In the genomic region with DNA sequence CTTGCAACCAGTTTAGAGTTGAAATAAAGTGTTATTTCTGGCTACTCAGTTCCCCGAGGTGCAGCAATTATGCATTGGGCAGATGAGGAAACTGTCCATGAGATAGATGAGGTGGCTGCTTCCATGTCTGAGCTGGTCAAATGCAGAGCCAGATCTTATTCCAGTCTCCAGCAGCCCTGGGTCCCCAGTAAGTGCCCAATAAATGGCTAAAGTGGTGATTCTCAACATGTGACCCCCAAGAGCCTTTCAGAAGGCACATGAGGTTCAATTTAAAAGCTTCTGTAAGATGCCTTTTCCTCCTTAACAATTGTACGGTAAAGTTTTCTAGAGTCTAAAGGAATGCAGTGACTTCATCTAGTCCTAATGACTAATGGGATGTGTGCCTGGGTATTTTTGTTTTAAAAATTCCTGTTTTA, we compare ENCODE assay signal across 8 cellular contexts. TPM values are rescaled to one million over a fixed set of nuclear protein-coding genes. Genes with fewer than 3 reads are reported as not detected.
DNase-seq lines count a peak whose midpoint lies in the region; ATAC-seq, FAIRE-seq and TF ChIP-seq lines count a peak whose summit lies in the region.

No MANE protein-coding gene starts in this region.

- no peaks in the 10 kb centered on the region for H3K79me2 ChIP-seq in mesendoderm (ENCODE audit: control insufficient read depth, insufficient read depth, low read length)

- no peak overlapping the region for H2AK5ac ChIP-seq in mesendoderm (ENCODE audit: low read length)

- no peak overlapping the region for H3K4ac ChIP-seq in mesendoderm (ENCODE audit: low read depth, low read length)

- H3K9me3 Mint-ChIP-seq in CD8-positive, alpha-beta T cell = no peaks in the 10 kb centered on the region
- H3K9me3 Mint-ChIP-seq in activated naive CD8-positive, alpha-beta T cell treated with anti-CD3 and anti-CD28 coated beads for 36 hours = no peaks in the 10 kb centered on the region

- H2BK120ac ChIP-seq in mesendoderm (ENCODE audit: low read depth, low read length) = no peak overlapping the region

- H3K27me3 Mint-ChIP-seq in CD8-positive, alpha-beta T cell (ENCODE audit: low read depth) = no peaks in the 10 kb centered on the region
- H3K27me3 Mint-ChIP-seq in activated naive CD8-positive, alpha-beta T cell treated with anti-CD3 and anti-CD28 coated beads for 36 hours = no peaks in the 10 kb centered on the region

- peaks cover 4% of the 10 kb centered on the region for H3K36me3 ChIP-seq in CD8-positive, alpha-beta T cell (ENCODE audit: insufficient read depth, low read length)
- H3K36me3 ChIP-seq in adipocyte (ENCODE audit: control insufficient read depth, insufficient read depth, low read length, severe bottlenecking) (peaks cover 4% of the 10 kb centered on the region), mesendoderm (ENCODE audit: control insufficient read depth, insufficient read depth, low read length) (no peaks in the 10 kb centered on the region)

- no peaks in the 10 kb centered on the region for H3K79me1 ChIP-seq in mesendoderm (ENCODE audit: low read length)

- no peak for FAIRE-seq in GM12891 (lab: Jason Lieb, UNC)

- no peak for TF ChIP-seq POLR2A in GM12891 (IDR thresholded peaks at IDR 0.05; ENCODE audit: low read depth, low read length)

- no peak overlapping the region for H3K4me3 Mint-ChIP-seq in CD8-positive, alpha-beta T cell
- H3K4me3 Mint-ChIP-seq in activated naive CD8-positive, alpha-beta T cell treated with anti-CD3 and anti-CD28 coated beads for 36 hours = no peak overlapping the region

- no peak overlapping the region for H3K23ac ChIP-seq in mesendoderm (ENCODE audit: low read length)

- no peak overlapping the region for H2BK15ac ChIP-seq in mesendoderm (replicated peaks; ENCODE audit: low read depth)

- intact Hi-C loops in CD8-positive, alpha-beta T cell (cut with DNase I, micrococcal nuclease) = loop anchor here (1.0 to 2.0 kb wide), 4 partner anchors 18 to 294 kb away; a partner anchor contains a TSS

- DNase-seq in CD8-positive, alpha-beta T cell = no peak
- DNase-seq in adipocyte (ENCODE audit: low read depth) (peak; percentile 68), mesendoderm (no peak), activated T-cell treated with anti-CD3 and anti-CD28 coated beads for 4 hours (no peak), GM10266 (ENCODE audit: extremely low spot score) (no peak), GM12891 (ENCODE audit: insufficient read length, low spot score) (no peak)
- no peak for DNase-seq in activated naive CD8-positive, alpha-beta T cell treated with anti-CD3 and anti-CD28 coated beads for 36 hours

- peak overlapping the region; percentile 2 for H3K56ac ChIP-seq in mesendoderm (ENCODE audit: low read length)

- TF ChIP-seq CTCF in CD8-positive, alpha-beta T cell (IDR thresholded peaks at IDR 0.05) = peak; percentile 34
- no peak for TF ChIP-seq CTCF in GM10266 (IDR thresholded peaks at IDR 0.05; ENCODE audit: control insufficient read depth, insufficient read depth, low read depth, missing control alignments)

- no peak overlapping the region for H4K5ac ChIP-seq in mesendoderm (ENCODE audit: low read length)

- H3K36me3 Mint-ChIP-seq in CD8-positive, alpha-beta T cell = peaks cover 70% of the 10 kb centered on the region
- H3K36me3 Mint-ChIP-seq in activated naive CD8-positive, alpha-beta T cell treated with anti-CD3 and anti-CD28 coated beads for 36 hours = peaks cover 16% of the 10 kb centered on the region

- no peak overlapping the region for H3K4me2 ChIP-seq in mesendoderm (ENCODE audit: low read length)

- H4K8ac ChIP-seq in mesendoderm (ENCODE audit: low read depth, low read length) = no peak overlapping the region

- H3K9me3 ChIP-seq in CD8-positive, alpha-beta T cell (ENCODE audit: low read length) = no peaks in the 10 kb centered on the region
- no peaks in the 10 kb centered on the region for H3K9me3 ChIP-seq in adipocyte (ENCODE audit: control insufficient read depth, low read length)

- CTCF ChIA-PET in CD8-positive, alpha-beta T cell (lab: Charles Lee) = interaction anchor here (0.8 to 4.0 kb wide), 10 partner anchors 10 to 343 kb away, joined by 3 to 49 read pairs (median 6); a partner anchor contains a TSS

- H3K27me3 ChIP-seq in CD8-positive, alpha-beta T cell (ENCODE audit: insufficient read depth, low read length) = no peaks in the 10 kb centered on the region
- no peaks in the 10 kb centered on the region for H3K27me3 ChIP-seq in adipocyte (replicated peaks; ENCODE audit: control insufficient read depth, insufficient read depth, low read length)
- no peaks in the 10 kb centered on the region for H3K27me3 ChIP-seq in mesendoderm (ENCODE audit: insufficient read depth, low read length, poor library complexity)

- no peak overlapping the region for H3K27ac Mint-ChIP-seq in CD8-positive, alpha-beta T cell
- no peak overlapping the region for H3K27ac Mint-ChIP-seq in activated naive CD8-positive, alpha-beta T cell treated with anti-CD3 and anti-CD28 coated beads for 36 hours

- no peak overlapping the region for H3K18ac ChIP-seq in mesendoderm (ENCODE audit: low read length)

- no peak overlapping the region for H2BK5ac ChIP-seq in mesendoderm (ENCODE audit: low read length)

- H3K27ac ChIP-seq in CD8-positive, alpha-beta T cell (ENCODE audit: low read depth, low read length) = no peak overlapping the region
- no peak overlapping the region for H3K27ac ChIP-seq in mesendoderm (ENCODE audit: low read depth, low read length)

- H3K4me1 ChIP-seq in CD8-positive, alpha-beta T cell (ENCODE audit: insufficient read depth, low read length) = peaks cover 19% of the 10 kb centered on the region
- H3K4me1 ChIP-seq in adipocyte (ENCODE audit: control insufficient read depth, insufficient read depth, low read length) = peaks cover 89% of the 10 kb centered on the region
- H3K4me1 ChIP-seq in mesendoderm (ENCODE audit: control insufficient read depth, low read depth, low read length) = peaks cover 11% of the 10 kb centered on the region

- WGBS in mesendoderm (ENCODE audit: extremely low coverage, insufficient coverage, low lambda C conversion rate) = no CpG with 5 or more reads among the region's 2 CpGs

- H3K4me1 Mint-ChIP-seq in CD8-positive, alpha-beta T cell (ENCODE audit: low read depth) = peaks cover 23% of the 10 kb centered on the region
- peaks cover 18% of the 10 kb centered on the region for H3K4me1 Mint-ChIP-seq in activated naive CD8-positive, alpha-beta T cell treated with anti-CD3 and anti-CD28 coated beads for 36 hours

- no peak for ATAC-seq in CD8-positive, alpha-beta T cell
- peak; percentile 10 for ATAC-seq in HG02571 (IDR thresholded peaks at IDR 0.05; ENCODE audit: unreplicated experiment)

- no peak overlapping the region for H3K4me3 ChIP-seq in CD8-positive, alpha-beta T cell (ENCODE audit: low read depth, low read length)
- H3K4me3 ChIP-seq in adipocyte (ENCODE audit: low read length) = peak overlapping the region; percentile 58
- H3K4me3 ChIP-seq in mesendoderm (ENCODE audit: low read length) = no peak overlapping the region

- H3K9ac ChIP-seq in adipocyte (ENCODE audit: low read length) (peak overlapping the region; percentile 85), mesendoderm (ENCODE audit: low read length) (peak overlapping the region; percentile 3)

- POLR2A ChIA-PET in CD8-positive, alpha-beta T cell (lab: Charles Lee) = interaction anchor here (1.2 kb wide), 1 partner anchor 15 kb away, joined by 3 read pairs; no protein-coding TSS in a partner anchor

TF ChIP-seq in GM12891, 5 proteins besides CTCF, POLR2A, EP300 and RAD21:
- TF ChIP-seq POLR2AphosphoS5 (IDR thresholded peaks at IDR 0.05; ENCODE audit: low read depth, low read length) (no peak), POU2F2 (IDR thresholded peaks at IDR 0.05; ENCODE audit: low read depth, low read length) (no peak), TAF1 (IDR thresholded peaks at IDR 0.05; ENCODE audit: low read depth, low read length) (no peak), PAX5 (IDR thresholded peaks at IDR 0.05; ENCODE audit: insufficient read depth, low read length, severe bottlenecking) (no peak), SPI1 (IDR thresholded peaks at IDR 0.05; ENCODE audit: low read depth, low read length) (no peak)

RNA-seq across cellular contexts. Expression of a gene that starts 17.5 kb away (rescaled TPM):
- total RNA-seq in CD8-positive, alpha-beta T cell = 10 to 100 TPM; 12.6 to 13.2 TPM
- 143 TPM for polyA plus RNA-seq in mesendoderm (2013, experiment 1 of 2)
- polyA plus RNA-seq in mesendoderm (2013, experiment 2 of 2) = 143 TPM
- total RNA-seq in activated naive CD8-positive, alpha-beta T cell treated with anti-CD3 and anti-CD28 coated beads for 36 hours = 10 to 100 TPM; 97.7 to 98.6 TPM
- 200 TPM for polyA plus RNA-seq in GM12891 (2012; ENCODE audit: low read depth, missing spikeins)

RNA-seq across cellular contexts. Expression of a gene that starts 30.8 kb away (rescaled TPM):
- total RNA-seq in CD8-positive, alpha-beta T cell = 10 to 100 TPM; 89.1 to 91.1 TPM
- 191 TPM for polyA plus RNA-seq in mesendoderm (2013, experiment 1 of 2)
- 192 TPM for polyA plus RNA-seq in mesendoderm (2013, experiment 2 of 2)
- total RNA-seq in activated naive CD8-positive, alpha-beta T cell treated with anti-CD3 and anti-CD28 coated beads for 36 hours = 100 to 1,000 TPM; 364 to 375 TPM
- 62.8 TPM for polyA plus RNA-seq in GM12891 (2012; ENCODE audit: low read depth, missing spikeins)

RNA-seq across cellular contexts. Expression of a gene that starts 54.3 kb away (rescaled TPM):
- under 1 TPM in 1 of 2 experiments, not detected in 1; 0.39 TPM for total RNA-seq in CD8-positive, alpha-beta T cell
- 371 TPM for polyA plus RNA-seq in mesendoderm (2013, experiment 1 of 2)
- polyA plus RNA-seq in mesendoderm (2013, experiment 2 of 2) = 377 TPM
- total RNA-seq in activated naive CD8-positive, alpha-beta T cell treated with anti-CD3 and anti-CD28 coated beads for 36 hours = under 1 TPM; 0.62 to 0.66 TPM
- polyA plus RNA-seq in GM12891 (2012; ENCODE audit: low read depth, missing spikeins) = 51.5 TPM

Comparison
In these comparisons a context has a peak if more than half of its experiments do, and no peak if none do; other contexts are left out.
1. RNA of a gene that starts 17.5 kb away (total RNA-seq): 97.7 to 98.6 TPM in activated naive CD8-positive, alpha-beta T cell treated with anti-CD3 and anti-CD28 coated beads for 36 hours; 12.6 to 13.2 TPM in CD8-positive, alpha-beta T cell; every median in the first group is over 4 times any median in the second.